In the genomic region with DNA sequence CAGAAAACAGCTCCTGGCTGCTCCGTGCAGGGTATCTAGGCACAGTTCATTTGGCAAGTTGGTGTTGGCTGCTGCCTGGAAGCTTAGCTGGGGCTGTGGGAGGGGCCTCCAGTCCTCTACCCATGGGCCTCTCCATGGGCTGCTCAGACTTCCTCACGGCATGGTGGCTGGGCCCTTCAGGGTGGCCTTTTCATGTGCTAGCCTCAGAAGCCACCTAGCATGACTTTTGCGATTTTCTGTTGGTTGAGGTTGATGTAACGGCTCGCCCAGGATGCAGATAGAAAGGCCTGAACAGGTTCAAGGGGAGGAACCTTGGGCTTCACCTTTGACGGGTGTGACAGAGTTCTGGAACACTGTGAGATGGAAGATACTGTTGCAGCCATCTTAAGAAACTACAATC, we compare ENCODE assay signal across 3 cellular contexts.
TF ChIP-seq lines count a peak whose summit lies in the region.

No MANE protein-coding gene starts in this region.

TF ChIP-seq in HEK293, 187 proteins besides CTCF, POLR2A, EP300 and RAD21:
- TF ChIP-seq ZIC2 (tag by site-specific recombination; IDR thresholded peaks at IDR 0.05) = peak; percentile 22; the same call in 1 of the 2 replicates
- no peak for TF ChIP-seq ZNF624 (tag by site-specific recombination; IDR thresholded peaks at IDR 0.05)

TF ChIP-seq in K562, 482 proteins besides CTCF, POLR2A, EP300 and RAD21:
- no peak for TF ChIP-seq SIRT6 (IDR thresholded peaks at IDR 0.05; ENCODE audit: low read depth, low read length)
- TF ChIP-seq SMC3 (conservative IDR thresholded peaks at IDR 0.05; ENCODE audit: insufficient read depth, low read depth, low read length) = no peak
- TF ChIP-seq SAFB (IDR thresholded peaks at IDR 0.05; ENCODE audit: borderline replicate concordance, low read depth, low read length) = no peak
- TF ChIP-seq GTF2E2 (tag; IDR thresholded peaks at IDR 0.05) = no peak
- no peak for TF ChIP-seq BDP1 (IDR thresholded peaks at IDR 0.05; ENCODE audit: insufficient read depth, insufficient read length)
- no peak for TF ChIP-seq PHB (CRISPR knock-in tag; IDR thresholded peaks at IDR 0.05)
- TF ChIP-seq KLF6 (CRISPR knock-in tag; IDR thresholded peaks at IDR 0.05; ENCODE audit: borderline replicate concordance) = no peak
- TF ChIP-seq, protein P1, sequence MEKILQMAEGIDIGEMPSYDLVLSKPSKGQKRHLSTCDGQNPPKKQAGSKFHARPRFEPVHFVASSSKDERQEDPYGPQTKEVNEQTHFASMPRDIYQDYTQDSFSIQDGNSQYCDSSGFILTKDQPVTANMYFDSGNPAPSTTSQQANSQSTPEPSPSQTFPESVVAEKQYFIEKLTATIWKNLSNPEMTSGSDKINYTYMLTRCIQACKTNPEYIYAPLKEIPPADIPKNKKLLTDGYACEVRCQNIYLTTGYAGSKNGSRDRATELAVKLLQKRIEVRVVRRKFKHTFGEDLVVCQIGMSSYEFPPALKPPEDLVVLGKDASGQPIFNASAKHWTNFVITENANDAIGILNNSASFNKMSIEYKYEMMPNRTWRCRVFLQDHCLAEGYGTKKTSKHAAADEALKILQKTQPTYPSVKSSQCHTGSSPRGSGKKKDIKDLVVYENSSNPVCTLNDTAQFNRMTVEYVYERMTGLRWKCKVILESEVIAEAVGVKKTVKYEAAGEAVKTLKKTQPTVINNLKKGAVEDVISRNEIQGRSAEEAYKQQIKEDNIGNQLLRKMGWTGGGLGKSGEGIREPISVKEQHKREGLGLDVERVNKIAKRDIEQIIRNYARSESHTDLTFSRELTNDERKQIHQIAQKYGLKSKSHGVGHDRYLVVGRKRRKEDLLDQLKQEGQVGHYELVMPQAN (IDR thresholded peaks at IDR 0.05; ENCODE audit: borderline replicate concordance) = no peak
- no peak for TF ChIP-seq SIX5 (IDR thresholded peaks at IDR 0.05; ENCODE audit: borderline replicate concordance in 1 of 2, insufficient read depth in 1 of 2, low read depth in 1 of 2, low read length in 2 of 2)
- TF ChIP-seq, protein P2, sequence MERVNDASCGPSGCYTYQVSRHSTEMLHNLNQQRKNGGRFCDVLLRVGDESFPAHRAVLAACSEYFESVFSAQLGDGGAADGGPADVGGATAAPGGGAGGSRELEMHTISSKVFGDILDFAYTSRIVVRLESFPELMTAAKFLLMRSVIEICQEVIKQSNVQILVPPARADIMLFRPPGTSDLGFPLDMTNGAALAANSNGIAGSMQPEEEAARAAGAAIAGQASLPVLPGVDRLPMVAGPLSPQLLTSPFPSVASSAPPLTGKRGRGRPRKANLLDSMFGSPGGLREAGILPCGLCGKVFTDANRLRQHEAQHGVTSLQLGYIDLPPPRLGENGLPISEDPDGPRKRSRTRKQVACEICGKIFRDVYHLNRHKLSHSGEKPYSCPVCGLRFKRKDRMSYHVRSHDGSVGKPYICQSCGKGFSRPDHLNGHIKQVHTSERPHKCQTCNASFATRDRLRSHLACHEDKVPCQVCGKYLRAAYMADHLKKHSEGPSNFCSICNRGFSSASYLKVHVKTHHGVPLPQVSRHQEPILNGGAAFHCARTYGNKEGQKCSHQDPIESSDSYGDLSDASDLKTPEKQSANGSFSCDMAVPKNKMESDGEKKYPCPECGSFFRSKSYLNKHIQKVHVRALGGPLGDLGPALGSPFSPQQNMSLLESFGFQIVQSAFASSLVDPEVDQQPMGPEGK (CRISPR knock-in tag; IDR thresholded peaks at IDR 0.05; ENCODE audit: borderline replicate concordance) = no peak
- TF ChIP-seq MTA1 (IDR thresholded peaks at IDR 0.05; ENCODE audit: borderline replicate concordance) = no peak
- no peak for TF ChIP-seq SP2 (IDR thresholded peaks at IDR 0.05; ENCODE audit: extremely low read depth, low read depth, low read length, poor library complexity, severe bottlenecking)
- TF ChIP-seq ZNF561 (CRISPR knock-in tag; conservative IDR thresholded peaks at IDR 0.05) = no peak
- TF ChIP-seq, protein P3, sequence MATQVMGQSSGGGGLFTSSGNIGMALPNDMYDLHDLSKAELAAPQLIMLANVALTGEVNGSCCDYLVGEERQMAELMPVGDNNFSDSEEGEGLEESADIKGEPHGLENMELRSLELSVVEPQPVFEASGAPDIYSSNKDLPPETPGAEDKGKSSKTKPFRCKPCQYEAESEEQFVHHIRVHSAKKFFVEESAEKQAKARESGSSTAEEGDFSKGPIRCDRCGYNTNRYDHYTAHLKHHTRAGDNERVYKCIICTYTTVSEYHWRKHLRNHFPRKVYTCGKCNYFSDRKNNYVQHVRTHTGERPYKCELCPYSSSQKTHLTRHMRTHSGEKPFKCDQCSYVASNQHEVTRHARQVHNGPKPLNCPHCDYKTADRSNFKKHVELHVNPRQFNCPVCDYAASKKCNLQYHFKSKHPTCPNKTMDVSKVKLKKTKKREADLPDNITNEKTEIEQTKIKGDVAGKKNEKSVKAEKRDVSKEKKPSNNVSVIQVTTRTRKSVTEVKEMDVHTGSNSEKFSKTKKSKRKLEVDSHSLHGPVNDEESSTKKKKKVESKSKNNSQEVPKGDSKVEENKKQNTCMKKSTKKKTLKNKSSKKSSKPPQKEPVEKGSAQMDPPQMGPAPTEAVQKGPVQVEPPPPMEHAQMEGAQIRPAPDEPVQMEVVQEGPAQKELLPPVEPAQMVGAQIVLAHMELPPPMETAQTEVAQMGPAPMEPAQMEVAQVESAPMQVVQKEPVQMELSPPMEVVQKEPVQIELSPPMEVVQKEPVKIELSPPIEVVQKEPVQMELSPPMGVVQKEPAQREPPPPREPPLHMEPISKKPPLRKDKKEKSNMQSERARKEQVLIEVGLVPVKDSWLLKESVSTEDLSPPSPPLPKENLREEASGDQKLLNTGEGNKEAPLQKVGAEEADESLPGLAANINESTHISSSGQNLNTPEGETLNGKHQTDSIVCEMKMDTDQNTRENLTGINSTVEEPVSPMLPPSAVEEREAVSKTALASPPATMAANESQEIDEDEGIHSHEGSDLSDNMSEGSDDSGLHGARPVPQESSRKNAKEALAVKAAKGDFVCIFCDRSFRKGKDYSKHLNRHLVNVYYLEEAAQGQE (CRISPR knock-in tag; IDR thresholded peaks at IDR 0.05; ENCODE audit: low read depth) = no peak

TF ChIP-seq in SK-N-SH, 30 proteins besides CTCF, POLR2A, EP300 and RAD21:
- TF ChIP-seq NRF1 (IDR thresholded peaks at IDR 0.05; ENCODE audit: low read depth, low read length) = no peak
- TF ChIP-seq GABPA (IDR thresholded peaks at IDR 0.05; ENCODE audit: low read depth) = no peak
- no peak for TF ChIP-seq TAF1 (IDR thresholded peaks at IDR 0.05; ENCODE audit: borderline replicate concordance, low read depth, low read length)
- TF ChIP-seq SIN3A (IDR thresholded peaks at IDR 0.05; ENCODE audit: borderline replicate concordance, low read depth, low read length) = no peak
- TF ChIP-seq, protein P3 (IDR thresholded peaks at IDR 0.05; ENCODE audit: low read depth, low read length) = no peak
- TF ChIP-seq, protein P4, sequence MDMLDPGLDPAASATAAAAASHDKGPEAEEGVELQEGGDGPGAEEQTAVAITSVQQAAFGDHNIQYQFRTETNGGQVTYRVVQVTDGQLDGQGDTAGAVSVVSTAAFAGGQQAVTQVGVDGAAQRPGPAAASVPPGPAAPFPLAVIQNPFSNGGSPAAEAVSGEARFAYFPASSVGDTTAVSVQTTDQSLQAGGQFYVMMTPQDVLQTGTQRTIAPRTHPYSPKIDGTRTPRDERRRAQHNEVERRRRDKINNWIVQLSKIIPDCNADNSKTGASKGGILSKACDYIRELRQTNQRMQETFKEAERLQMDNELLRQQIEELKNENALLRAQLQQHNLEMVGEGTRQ (IDR thresholded peaks at IDR 0.05; ENCODE audit: borderline replicate concordance, low read depth, low read length) = no peak
- no peak for TF ChIP-seq MEF2A (IDR thresholded peaks at IDR 0.05; ENCODE audit: borderline replicate concordance, low read depth)
- TF ChIP-seq GATA2 (CRISPR knock-in tag; IDR thresholded peaks at IDR 0.05) = no peak
- TF ChIP-seq RCOR1 (IDR thresholded peaks at IDR 0.05; ENCODE audit: low read length) = no peak
- no peak for TF ChIP-seq NFIC (IDR thresholded peaks at IDR 0.05; ENCODE audit: borderline replicate concordance)
- TF ChIP-seq CHD2 (IDR thresholded peaks at IDR 0.05; ENCODE audit: low read length, partially characterized antibody) = no peak
TF ChIP-seq in SK-N-SH: peak in this region for 0.
